In the genomic region with DNA sequence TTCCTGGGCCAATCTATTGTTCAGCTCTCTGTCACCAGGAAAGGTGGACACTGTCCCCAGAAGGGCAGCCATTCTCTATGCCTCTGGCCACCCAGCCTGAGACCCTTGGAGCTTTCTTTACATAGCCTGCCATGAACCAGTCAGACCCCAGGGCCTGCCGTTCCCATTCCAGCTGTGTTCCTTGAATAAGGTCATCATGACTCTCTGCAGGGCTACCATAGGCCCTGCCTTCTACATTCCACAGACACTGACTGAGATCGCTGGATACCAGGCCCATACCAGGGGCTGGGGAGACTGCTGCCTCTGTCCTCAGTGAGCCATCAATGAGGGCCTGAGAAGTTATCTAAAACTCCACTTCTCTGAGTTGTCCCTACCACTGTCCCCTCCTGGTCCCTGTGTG, we compare ENCODE assay signal across 22 cellular contexts.
DNase-seq lines count a peak whose midpoint lies in the region; ATAC-seq and TF ChIP-seq lines count a peak whose summit lies in the region.
"Had no signal": no experiment of that assay in that cellular context is flagged by ENCODE, and none has a peak within 500 bp of the region (broad histone marks: within the 10 kb centered on the region; RNA-seq: fewer than 3 reads in every experiment).

No MANE protein-coding gene starts in this region.

- DNase-seq in AG10803 (ENCODE audit: low read depth) (peak; percentile 40), HCEC 1CT (peak; percentile 36), chondrocyte (ENCODE audit: low spot score) (no peak), mesothelial cell of epicardium (ENCODE audit: low spot score in 2 of 2, unreplicated experiment in 2 of 2) (no peak)
- no peak for DNase-seq in activated CD8-positive, alpha-beta memory T cell treated with anti-CD3 and anti-CD28 coated beads, Interleukin-2, amount 10 ng/mL, durations not matched to agents 7 days and 5 days
- DNase-seq: activated naive CD8-positive, alpha-beta T cell treated with anti-CD3 and anti-CD28 coated beads, Interleukin-2, amount 10 ng/mL, durations not matched to agents 7 days and 5 days; lower lobe of right lung; naive B cell; NCI-H1092; NCI-H2029; NCI-H510A treated with DMSO at 0.1 percent for 48 hours; ovary; stimulated activated CD4-positive, alpha-beta T cell treated with anti-CD3 and anti-CD28 coated beads, Interleukin-12 subunit alpha, Interleukin-12 subunit beta, amount 100 ng/mL, for 4 hours had no signal

- no peak overlapping the region for H3K4me3 Mint-ChIP-seq in chondrocyte (ENCODE audit: unreplicated experiment)
- H3K4me3 Mint-ChIP-seq in mesothelial cell of epicardium, result no peak overlapping the region
- H3K4me3 Mint-ChIP-seq in activated CD8-positive, alpha-beta memory T cell treated with anti-CD3 and anti-CD28 coated beads, Interleukin-2, amount 10 ng/mL, durations not matched to agents 7 days and 5 days, result no peak overlapping the region
- H3K4me3 Mint-ChIP-seq: activated naive CD8-positive, alpha-beta T cell treated with anti-CD3 and anti-CD28 coated beads, Interleukin-2, amount 10 ng/mL, durations not matched to agents 7 days and 5 days; activated T-helper 1 cell treated with anti-CD3 and anti-CD28 coated beads, Interleukin-12 subunit alpha, Interleukin-12 subunit beta, Interleukin-2, Interleukin-4 antibody, amounts not matched to agents 30 ng/mL and 10 ng/mL and 1 ng/mL, durations not matched to agents 14 hours and 24 hours and 36 hours; CD14-positive monocyte; dendritic cell treated with granulocyte-macrophage colony-stimulating factor and Interleukin-4, amounts not matched to agents 40 ng/mL and 50 ng/mL, for 4 days had no signal

- no peaks in the 10 kb centered on the region for H3K27me3 Mint-ChIP-seq in chondrocyte (ENCODE audit: low read depth)
- H3K27me3 Mint-ChIP-seq in mesothelial cell of epicardium (ENCODE audit: low read depth), result no peaks in the 10 kb centered on the region
- H3K27me3 Mint-ChIP-seq in activated CD8-positive, alpha-beta memory T cell treated with anti-CD3 and anti-CD28 coated beads, Interleukin-2, amount 10 ng/mL, durations not matched to agents 7 days and 5 days, result no peaks in the 10 kb centered on the region
- H3K27me3 Mint-ChIP-seq: activated naive CD8-positive, alpha-beta T cell treated with anti-CD3 and anti-CD28 coated beads, Interleukin-2, amount 10 ng/mL, durations not matched to agents 7 days and 5 days; dendritic cell treated with granulocyte-macrophage colony-stimulating factor and Interleukin-4, amounts not matched to agents 40 ng/mL and 50 ng/mL, for 4 days; naive B cell had no signal

- no peak for ATAC-seq in activated CD8-positive, alpha-beta memory T cell treated with anti-CD3 and anti-CD28 coated beads, Interleukin-2, amount 10 ng/mL, durations not matched to agents 7 days and 5 days
- no peak for ATAC-seq in GM18873 (IDR thresholded peaks at IDR 0.05; ENCODE audit: low FRiP score, unreplicated experiment)
- ATAC-seq in GM19467 (IDR thresholded peaks at IDR 0.05; ENCODE audit: unreplicated experiment), result no peak
- ATAC-seq in HG03097 (IDR thresholded peaks at IDR 0.05; ENCODE audit: low FRiP score, unreplicated experiment), result no peak
- ATAC-seq: A549, GM12878, lower lobe of right lung had no signal

- no peaks in the 10 kb centered on the region for H3K9me3 Mint-ChIP-seq in chondrocyte (ENCODE audit: low read depth)
- H3K9me3 Mint-ChIP-seq in mesothelial cell of epicardium, result peaks cover 3% of the 10 kb centered on the region
- H3K9me3 Mint-ChIP-seq in activated CD8-positive, alpha-beta memory T cell treated with anti-CD3 and anti-CD28 coated beads, Interleukin-2, amount 10 ng/mL, durations not matched to agents 7 days and 5 days (ENCODE audit: low read depth), result no peaks in the 10 kb centered on the region
- H3K9me3 Mint-ChIP-seq: activated naive CD8-positive, alpha-beta T cell treated with anti-CD3 and anti-CD28 coated beads, Interleukin-2, amount 10 ng/mL, durations not matched to agents 7 days and 5 days; activated T-helper 1 cell treated with anti-CD3 and anti-CD28 coated beads, Interleukin-12 subunit alpha, Interleukin-12 subunit beta, Interleukin-2, Interleukin-4 antibody, amounts not matched to agents 30 ng/mL and 10 ng/mL and 1 ng/mL, durations not matched to agents 14 hours and 24 hours and 36 hours; dendritic cell treated with granulocyte-macrophage colony-stimulating factor and Interleukin-4, amounts not matched to agents 40 ng/mL and 50 ng/mL, for 4 days; naive B cell had no signal

- H3K27ac Mint-ChIP-seq in chondrocyte (ENCODE audit: unreplicated experiment) (peak overlapping the region; percentile 86), mesothelial cell of epicardium (peak overlapping the region; percentile 59)
- no peak overlapping the region for H3K27ac Mint-ChIP-seq in activated CD8-positive, alpha-beta memory T cell treated with anti-CD3 and anti-CD28 coated beads, Interleukin-2, amount 10 ng/mL, durations not matched to agents 7 days and 5 days
- H3K27ac Mint-ChIP-seq: activated naive CD8-positive, alpha-beta T cell treated with anti-CD3 and anti-CD28 coated beads, Interleukin-2, amount 10 ng/mL, durations not matched to agents 7 days and 5 days; activated T-helper 1 cell treated with anti-CD3 and anti-CD28 coated beads, Interleukin-12 subunit alpha, Interleukin-12 subunit beta, Interleukin-2, Interleukin-4 antibody, amounts not matched to agents 30 ng/mL and 10 ng/mL and 1 ng/mL, durations not matched to agents 14 hours and 24 hours and 36 hours; dendritic cell treated with granulocyte-macrophage colony-stimulating factor and Interleukin-4, amounts not matched to agents 40 ng/mL and 50 ng/mL, for 4 days had no signal

- H3K4me3 ChIP-seq in AG10803 (ENCODE audit: low read length), result no peak overlapping the region
- H3K4me3 ChIP-seq: A549, GM12878, lower lobe of right lung, ovary, right atrium auricular region had no signal

- CTCF ChIA-PET in activated CD8-positive, alpha-beta memory T cell treated with anti-CD3 and anti-CD28 coated beads, Interleukin-2, amount 10 ng/mL, durations not matched to agents 7 days and 5 days (lab: Charles Lee), result interaction anchor here (0.8 to 2.4 kb wide), 5 partner anchors 13 to 121 kb away, joined by 3 to 13 read pairs (median 3); no protein-coding TSS in a partner anchor

- peaks cover 29% of the 10 kb centered on the region for H3K4me1 Mint-ChIP-seq in chondrocyte (ENCODE audit: low read depth)
- peaks cover 37% of the 10 kb centered on the region for H3K4me1 Mint-ChIP-seq in mesothelial cell of epicardium
- peaks cover 4% of the 10 kb centered on the region for H3K4me1 Mint-ChIP-seq in activated CD8-positive, alpha-beta memory T cell treated with anti-CD3 and anti-CD28 coated beads, Interleukin-2, amount 10 ng/mL, durations not matched to agents 7 days and 5 days
- H3K4me1 Mint-ChIP-seq: CD14-positive monocyte had no signal

- H3K36me3 Mint-ChIP-seq in chondrocyte (ENCODE audit: low read depth) (peaks cover 18% of the 10 kb centered on the region), mesothelial cell of epicardium (peaks cover 4% of the 10 kb centered on the region)
- H3K36me3 Mint-ChIP-seq in activated CD8-positive, alpha-beta memory T cell treated with anti-CD3 and anti-CD28 coated beads, Interleukin-2, amount 10 ng/mL, durations not matched to agents 7 days and 5 days, result peaks cover 58% of the 10 kb centered on the region

- TF ChIP-seq CTCF in AG10803 (conservative IDR thresholded peaks at IDR 0.05; ENCODE audit: low read length) (no peak), chondrocyte (IDR thresholded peaks at IDR 0.05) (no peak), mesothelial cell of epicardium (IDR thresholded peaks at IDR 0.05; ENCODE audit: unreplicated experiment) (no peak)

Comparison
In these comparisons a context has a peak if more than half of its experiments do, and no peak if none do; other contexts are left out.
1. DNase-seq: peak in AG10803 (single experiment) and HCEC 1CT (single experiment); none in chondrocyte (single experiment), mesothelial cell of epicardium (0 of 2) and activated CD8-positive, alpha-beta memory T cell treated with anti-CD3 and anti-CD28 coated beads, Interleukin-2, amount 10 ng/mL, durations not matched to agents 7 days and 5 days (single experiment).